21 cellular contexts compared by ENCODE assay signal in genomic region chr19:48471836-48472235, GRCh38. TPM values are rescaled to one million over a fixed set of nuclear protein-coding genes. Genes with fewer than 3 reads are reported as not detected.
DNase-seq lines count a peak whose midpoint lies in the region; ATAC-seq and TF ChIP-seq lines count a peak whose summit lies in the region.
"Had no signal": no experiment of that assay in that cellular context is flagged by ENCODE, and none has a peak within 500 bp of the region (broad histone marks: within the 10 kb centered on the region; RNA-seq: fewer than 3 reads in every experiment).

No MANE protein-coding gene starts in this region.

- no peak for TF ChIP-seq CTCF in glutamatergic neuron (IDR thresholded peaks at IDR 0.05; ENCODE audit: partially characterized antibody, unreplicated experiment)
- TF ChIP-seq CTCF in thyroid gland (IDR thresholded peaks at IDR 0.05) = no peak

- H3K9me3 Mint-ChIP-seq in activated T-cell treated with anti-CD3 and anti-CD28 coated beads, Interleukin-2, amount 50 U/mL, for 24 hours = no peaks in the 10 kb centered on the region
- H3K9me3 Mint-ChIP-seq in glutamatergic neuron (ENCODE audit: unreplicated experiment) = peaks cover 10% of the 10 kb centered on the region
- H3K9me3 Mint-ChIP-seq: CD14-positive monocyte, IgD-negative memory B cell had no signal

- H3K27ac ChIP-seq in thyroid gland = peak overlapping the region; percentile 47 to 69 (median 65)
- H3K27ac ChIP-seq: A549, HL-60 had no signal

- H3K36me3 ChIP-seq in thyroid gland = peaks cover 58 to 60% of the 10 kb centered on the region in 2 donors

- peaks cover 41 to 46% of the 10 kb centered on the region in 2 donors for H3K4me1 ChIP-seq in thyroid gland

- H3K4me3 Mint-ChIP-seq in activated T-cell treated with anti-CD3 and anti-CD28 coated beads, Interleukin-2, amount 50 U/mL, for 24 hours = no peak overlapping the region
- H3K4me3 Mint-ChIP-seq in glutamatergic neuron (ENCODE audit: unreplicated experiment) = no peak overlapping the region

- peak overlapping the region; percentile 64 for H3K27ac Mint-ChIP-seq in activated T-cell treated with anti-CD3 and anti-CD28 coated beads, Interleukin-2, amount 50 U/mL, for 24 hours
- H3K27ac Mint-ChIP-seq in glutamatergic neuron (ENCODE audit: unreplicated experiment) = peak overlapping the region; percentile 38
- H3K27ac Mint-ChIP-seq: IgD-negative memory B cell had no signal

- no peak for DNase-seq in activated T-cell treated with anti-CD3 and anti-CD28 coated beads, Interleukin-2, amount 50 U/mL, for 24 hours
- no peak for DNase-seq in activated T-cell treated with anti-CD3 and anti-CD28 coated beads, Interleukin-2, amount 50 U/mL, for 1 hour
- DNase-seq in NCI-H187 (lab: John Stamatoyannopoulos, UW) (peak; percentile 29 to 79), glutamatergic neuron (no peak), thyroid gland (peak; percentile 64 to 73), left lobe of liver (ENCODE audit: low spot score) (no peak), AG08396 (ENCODE audit: low spot score) (no peak), HK-2 (ENCODE audit: unreplicated experiment) (no peak)
- DNase-seq: GDM1; NCI-H1105; NCI-H1694; NCI-H446; NK-92 treated with Interleukin-12 subunit alpha and Interleukin-12 subunit beta, amount 100 ng/mL, for 24 hours; OCI-M1 had no signal

- H3K4me1 Mint-ChIP-seq in activated T-cell treated with anti-CD3 and anti-CD28 coated beads, Interleukin-2, amount 50 U/mL, for 24 hours (ENCODE audit: low read depth) = peaks cover 20% of the 10 kb centered on the region
- H3K4me1 Mint-ChIP-seq in glutamatergic neuron (ENCODE audit: low read depth, unreplicated experiment) = peaks cover 3% of the 10 kb centered on the region

- H3K4me3 ChIP-seq in thyroid gland (replicated peaks in 1 of 3) = no peak overlapping the region
- H3K4me3 ChIP-seq: A549, GM12878, HAP-1 had no signal

- no peaks in the 10 kb centered on the region for H3K27me3 Mint-ChIP-seq in activated T-cell treated with anti-CD3 and anti-CD28 coated beads, Interleukin-2, amount 50 U/mL, for 24 hours
- H3K27me3 Mint-ChIP-seq in glutamatergic neuron (ENCODE audit: unreplicated experiment) = peaks cover 10% of the 10 kb centered on the region
- H3K27me3 Mint-ChIP-seq: IgD-negative memory B cell had no signal

- peaks cover 56% of the 10 kb centered on the region for H3K36me3 Mint-ChIP-seq in activated T-cell treated with anti-CD3 and anti-CD28 coated beads, Interleukin-2, amount 50 U/mL, for 24 hours (ENCODE audit: low read depth)
- H3K36me3 Mint-ChIP-seq in glutamatergic neuron (ENCODE audit: unreplicated experiment) = no peaks in the 10 kb centered on the region

- no peaks in the 10 kb centered on the region for H3K9me3 ChIP-seq in thyroid gland
- H3K9me3 ChIP-seq: A549, HAP-1 had no signal

- TF ChIP-seq POLR2A in thyroid gland (IDR thresholded peaks at IDR 0.05) = no peak

- WGBS in thyroid gland, 2 donors = 18 to 63% methylated on average over 4 of the region's 4 CpGs

- H3K27me3 ChIP-seq in thyroid gland = no peaks in the 10 kb centered on the region

- ATAC-seq in left lobe of liver = no peak
- ATAC-seq: A549, GM12878 had no signal

- intact Hi-C loops in thyroid gland (cut with DNase I) = no loop called here

RNA-seq across cellular contexts. Expression of gene CYTH2, which starts 2.7 kb away (rescaled TPM):
- total RNA-seq in glutamatergic neuron (ENCODE audit: unreplicated experiment) (233 TPM), thyroid gland (100 to 1,000 TPM in 2 of 4 donors, 10 to 100 TPM in 2; 91.6 to 232 (median 139) TPM), left lobe of liver (13.9 TPM)

RNA-seq across cellular contexts. Expression of gene KCNJ14, which starts 16.5 kb away (rescaled TPM):
- total RNA-seq in glutamatergic neuron (ENCODE audit: unreplicated experiment) (1.0 TPM), thyroid gland (1 to 10 TPM; 1.2 to 1.9 (median 1.4) TPM), left lobe of liver (0.38 TPM)

RNA-seq across cellular contexts. Expression of gene GRWD1, which starts 26.1 kb away (rescaled TPM):
- total RNA-seq in glutamatergic neuron (ENCODE audit: unreplicated experiment) (25.0 TPM), thyroid gland (10 to 100 TPM; 22.4 to 40.5 (median 29.1) TPM), left lobe of liver (16.0 TPM)

RNA-seq across cellular contexts. Expression of gene LMTK3, which starts 39.8 kb away (rescaled TPM):
- total RNA-seq in glutamatergic neuron (ENCODE audit: unreplicated experiment) (36.3 TPM), thyroid gland (1 to 10 TPM; 3.0 to 7.1 (median 4.6) TPM), left lobe of liver (0.43 TPM)
- total RNA-seq: RPMI7951 had no signal

Comparison
In these comparisons a context has a peak if more than half of its experiments do, and no peak if none do; other contexts are left out.
1. DNase-seq: peak in NCI-H187 (2 of 2) and thyroid gland (2 of 2); none in activated T-cell treated with anti-CD3 and anti-CD28 coated beads, Interleukin-2, amount 50 U/mL, for 24 hours (single experiment), activated T-cell treated with anti-CD3 and anti-CD28 coated beads, Interleukin-2, amount 50 U/mL, for 1 hour (single experiment), glutamatergic neuron (single experiment), left lobe of liver (single experiment), AG08396 (single experiment) and HK-2 (single experiment).